In the genomic region with DNA sequence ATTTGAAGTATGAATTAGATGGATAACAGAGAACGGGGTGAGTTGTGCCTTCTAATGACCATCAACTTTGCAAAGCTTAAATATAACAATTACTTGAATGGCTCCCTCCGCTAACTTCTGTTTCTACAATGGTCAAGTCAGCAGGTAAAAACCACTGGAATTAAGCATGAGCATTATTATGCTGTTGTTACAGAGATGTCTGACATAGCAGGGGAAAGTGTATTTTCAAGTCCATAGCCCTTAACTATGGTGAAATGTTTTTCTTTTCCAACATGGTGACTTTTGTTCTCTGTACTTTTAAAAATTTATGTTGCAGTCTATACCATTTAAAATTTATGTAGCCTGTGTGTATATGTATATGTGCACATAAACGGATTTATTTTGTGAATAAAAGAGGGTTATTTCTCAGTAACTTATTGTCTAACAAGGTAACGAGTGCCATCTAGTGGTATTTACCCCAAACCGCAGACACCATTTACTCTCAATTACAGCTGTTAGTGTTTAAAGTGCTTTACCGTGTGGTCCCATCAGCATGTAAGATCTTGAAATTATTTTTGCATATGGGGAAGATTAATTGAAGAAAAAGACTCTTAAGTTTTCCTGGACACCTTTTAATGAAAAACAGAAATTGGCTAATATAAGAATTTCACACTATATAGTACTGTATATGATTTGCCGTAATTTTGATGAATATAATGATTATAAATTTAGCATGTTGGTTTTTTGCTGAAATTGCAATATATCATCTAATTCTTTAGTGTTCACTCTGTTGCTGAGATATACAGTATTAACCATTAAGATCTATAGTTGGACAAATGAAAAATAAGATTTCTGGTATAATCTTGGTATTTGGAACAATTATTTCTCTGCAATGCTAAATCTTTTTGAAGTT, we compare ENCODE assay signal across 1 cellular context.
A peak's percentile ranks its signal among the peaks of the same experiment; 100 is the strongest.
TF ChIP-seq lines count a peak whose summit lies in the region.

No MANE protein-coding gene starts in this region.

TF ChIP-seq in K562, 482 proteins besides CTCF, POLR2A, EP300 and RAD21 (continued from another document):
- TF ChIP-seq, protein P1, sequence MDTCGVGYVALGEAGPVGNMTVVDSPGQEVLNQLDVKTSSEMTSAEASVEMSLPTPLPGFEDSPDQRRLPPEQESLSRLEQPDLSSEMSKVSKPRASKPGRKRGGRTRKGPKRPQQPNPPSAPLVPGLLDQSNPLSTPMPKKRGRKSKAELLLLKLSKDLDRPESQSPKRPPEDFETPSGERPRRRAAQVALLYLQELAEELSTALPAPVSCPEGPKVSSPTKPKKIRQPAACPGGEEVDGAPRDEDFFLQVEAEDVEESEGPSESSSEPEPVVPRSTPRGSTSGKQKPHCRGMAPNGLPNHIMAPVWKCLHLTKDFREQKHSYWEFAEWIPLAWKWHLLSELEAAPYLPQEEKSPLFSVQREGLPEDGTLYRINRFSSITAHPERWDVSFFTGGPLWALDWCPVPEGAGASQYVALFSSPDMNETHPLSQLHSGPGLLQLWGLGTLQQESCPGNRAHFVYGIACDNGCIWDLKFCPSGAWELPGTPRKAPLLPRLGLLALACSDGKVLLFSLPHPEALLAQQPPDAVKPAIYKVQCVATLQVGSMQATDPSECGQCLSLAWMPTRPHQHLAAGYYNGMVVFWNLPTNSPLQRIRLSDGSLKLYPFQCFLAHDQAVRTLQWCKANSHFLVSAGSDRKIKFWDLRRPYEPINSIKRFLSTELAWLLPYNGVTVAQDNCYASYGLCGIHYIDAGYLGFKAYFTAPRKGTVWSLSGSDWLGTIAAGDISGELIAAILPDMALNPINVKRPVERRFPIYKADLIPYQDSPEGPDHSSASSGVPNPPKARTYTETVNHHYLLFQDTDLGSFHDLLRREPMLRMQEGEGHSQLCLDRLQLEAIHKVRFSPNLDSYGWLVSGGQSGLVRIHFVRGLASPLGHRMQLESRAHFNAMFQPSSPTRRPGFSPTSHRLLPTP (IDR thresholded peaks at IDR 0.05; ENCODE audit: borderline replicate concordance, extremely low read depth, insufficient read length) = no peak
- TF ChIP-seq CC2D1A (IDR thresholded peaks at IDR 0.05) = peak; percentile 36; the same call in 1 of the 2 replicates
